Comparison of ENCODE assay signal across 1 cellular context in the genomic region with DNA sequence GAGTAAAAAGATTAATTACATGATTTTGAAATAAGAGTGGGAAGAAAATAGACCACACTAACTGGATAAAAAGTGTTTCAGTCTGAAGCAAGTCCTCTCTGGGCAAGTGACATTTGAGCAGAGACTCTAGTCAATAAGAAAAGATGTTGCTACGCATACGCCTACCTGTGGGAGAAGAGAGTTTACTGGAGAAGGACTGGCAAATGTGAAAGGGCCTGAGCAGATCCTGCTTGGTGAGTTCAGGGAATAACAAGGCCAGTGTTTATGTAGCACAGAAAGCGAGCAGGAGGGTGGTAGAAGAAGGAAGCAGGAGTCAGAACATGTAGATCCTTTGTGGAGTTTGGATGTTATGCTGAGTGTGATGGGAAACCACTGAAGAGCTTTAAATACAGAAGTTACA.
TF ChIP-seq lines count a peak whose summit lies in the region.

No MANE protein-coding gene starts in this region.

TF ChIP-seq in HepG2, 621 proteins besides CTCF, POLR2A, EP300 and RAD21:
- TF ChIP-seq NR2F1 (CRISPR knock-in tag; IDR thresholded peaks at IDR 0.05) = no peak
- TF ChIP-seq, protein P1, sequence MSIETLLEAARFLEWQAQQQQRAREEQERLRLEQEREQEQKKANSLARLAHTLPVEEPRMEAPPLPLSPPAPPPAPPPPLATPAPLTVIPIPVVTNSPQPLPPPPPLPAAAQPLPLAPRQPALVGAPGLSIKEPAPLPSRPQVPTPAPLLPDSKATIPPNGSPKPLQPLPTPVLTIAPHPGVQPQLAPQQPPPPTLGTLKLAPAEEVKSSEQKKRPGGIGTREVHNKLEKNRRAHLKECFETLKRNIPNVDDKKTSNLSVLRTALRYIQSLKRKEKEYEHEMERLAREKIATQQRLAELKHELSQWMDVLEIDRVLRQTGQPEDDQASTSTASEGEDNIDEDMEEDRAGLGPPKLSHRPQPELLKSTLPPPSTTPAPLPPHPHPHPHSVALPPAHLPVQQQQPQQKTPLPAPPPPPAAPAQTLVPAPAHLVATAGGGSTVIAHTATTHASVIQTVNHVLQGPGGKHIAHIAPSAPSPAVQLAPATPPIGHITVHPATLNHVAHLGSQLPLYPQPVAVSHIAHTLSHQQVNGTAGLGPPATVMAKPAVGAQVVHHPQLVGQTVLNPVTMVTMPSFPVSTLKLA (IDR thresholded peaks at IDR 0.05) = no peak
- TF ChIP-seq, protein P2, sequence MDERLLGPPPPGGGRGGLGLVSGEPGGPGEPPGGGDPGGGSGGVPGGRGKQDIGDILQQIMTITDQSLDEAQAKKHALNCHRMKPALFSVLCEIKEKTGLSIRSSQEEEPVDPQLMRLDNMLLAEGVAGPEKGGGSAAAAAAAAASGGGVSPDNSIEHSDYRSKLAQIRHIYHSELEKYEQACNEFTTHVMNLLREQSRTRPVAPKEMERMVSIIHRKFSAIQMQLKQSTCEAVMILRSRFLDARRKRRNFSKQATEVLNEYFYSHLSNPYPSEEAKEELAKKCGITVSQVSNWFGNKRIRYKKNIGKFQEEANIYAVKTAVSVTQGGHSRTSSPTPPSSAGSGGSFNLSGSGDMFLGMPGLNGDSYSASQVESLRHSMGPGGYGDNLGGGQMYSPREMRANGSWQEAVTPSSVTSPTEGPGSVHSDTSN (CRISPR knock-in tag; IDR thresholded peaks at IDR 0.05) = no peak
- no peak for TF ChIP-seq ZSCAN21 (CRISPR knock-in tag; IDR thresholded peaks at IDR 0.05; ENCODE audit: borderline replicate concordance)
- no peak for TF ChIP-seq ZSCAN12 (CRISPR knock-in tag; IDR thresholded peaks at IDR 0.05)
- TF ChIP-seq, protein P3, sequence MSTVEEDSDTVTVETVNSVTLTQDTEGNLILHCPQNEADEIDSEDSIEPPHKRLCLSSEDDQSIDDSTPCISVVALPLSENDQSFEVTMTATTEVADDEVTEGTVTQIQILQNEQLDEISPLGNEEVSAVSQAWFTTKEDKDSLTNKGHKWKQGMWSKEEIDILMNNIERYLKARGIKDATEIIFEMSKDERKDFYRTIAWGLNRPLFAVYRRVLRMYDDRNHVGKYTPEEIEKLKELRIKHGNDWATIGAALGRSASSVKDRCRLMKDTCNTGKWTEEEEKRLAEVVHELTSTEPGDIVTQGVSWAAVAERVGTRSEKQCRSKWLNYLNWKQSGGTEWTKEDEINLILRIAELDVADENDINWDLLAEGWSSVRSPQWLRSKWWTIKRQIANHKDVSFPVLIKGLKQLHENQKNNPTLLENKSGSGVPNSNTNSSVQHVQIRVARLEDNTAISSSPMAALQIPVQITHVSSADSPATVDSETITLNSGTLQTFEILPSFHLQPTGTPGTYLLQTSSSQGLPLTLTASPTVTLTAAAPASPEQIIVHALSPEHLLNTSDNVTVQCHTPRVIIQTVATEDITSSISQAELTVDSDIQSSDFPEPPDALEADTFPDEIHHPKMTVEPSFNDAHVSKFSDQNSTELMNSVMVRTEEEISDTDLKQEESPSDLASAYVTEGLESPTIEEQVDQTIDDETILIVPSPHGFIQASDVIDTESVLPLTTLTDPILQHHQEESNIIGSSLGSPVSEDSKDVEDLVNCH (CRISPR knock-in tag; IDR thresholded peaks at IDR 0.05) = no peak
